In genomic region chr7:17371656-17372524, GRCh38 we compare ENCODE assay signal across 1 cellular context.
A peak's percentile ranks its signal among the peaks of the same experiment; 100 is the strongest.
TF ChIP-seq lines count a peak whose summit lies in the region.

No MANE protein-coding gene starts in this region.

TF ChIP-seq in HEK293, 187 proteins besides CTCF, POLR2A, EP300 and RAD21 (continued from another document):
- TF ChIP-seq HIC1 (tag by site-specific recombination; IDR thresholded peaks at IDR 0.05) (peak; percentile 68), ATF2 (tag by site-specific recombination; IDR thresholded peaks at IDR 0.05; ENCODE audit: low read depth) (peak; percentile 65; the same call in 1 of the 2 replicates), ZFP69B (tag by site-specific recombination; IDR thresholded peaks at IDR 0.05) (no peak), ZNF366 (tag by site-specific recombination; conservative IDR thresholded peaks at IDR 0.05) (peak; percentile 95), ZNF580 (tag by site-specific recombination; IDR thresholded peaks at IDR 0.05) (no peak)
